In the genomic region with DNA sequence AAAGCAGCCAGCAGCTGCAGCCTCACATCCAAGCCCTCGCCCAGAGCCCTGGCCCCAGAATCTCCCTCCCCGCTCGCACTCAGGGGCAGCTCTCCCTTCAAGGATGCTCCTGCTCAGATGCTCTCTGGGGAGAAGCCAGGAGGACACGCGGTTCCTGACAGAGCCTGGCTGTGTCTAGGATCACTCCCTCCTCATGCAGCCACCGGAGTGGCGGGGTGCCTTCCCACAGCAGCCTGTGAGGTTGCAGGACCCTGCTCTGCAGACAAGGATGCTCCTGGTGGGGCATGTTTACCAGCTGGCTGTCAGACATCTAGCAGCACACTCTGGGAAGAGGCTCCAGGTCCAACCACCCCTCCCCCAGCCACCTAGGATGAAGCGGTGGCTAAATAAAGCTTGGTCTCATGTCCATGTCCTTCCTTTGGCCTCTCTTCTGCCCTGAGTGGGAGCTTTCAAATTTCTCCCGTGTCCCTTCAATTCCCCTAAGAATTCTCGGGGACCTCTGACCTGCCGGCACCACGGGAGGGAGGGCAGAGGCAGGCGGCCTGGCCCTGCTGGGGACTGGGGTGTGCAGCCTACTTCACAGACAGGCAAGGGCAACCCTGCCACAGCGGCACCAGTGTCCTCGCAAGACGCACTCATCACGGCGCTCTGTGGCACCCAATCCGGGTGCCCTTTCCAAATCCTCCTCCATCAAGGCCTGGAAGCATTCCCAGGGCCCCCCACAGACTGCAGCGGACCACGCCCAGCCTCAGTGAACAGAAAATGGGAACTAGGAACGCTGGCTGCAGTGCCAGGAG, we compare ENCODE assay signal across 1 cellular context.
TF ChIP-seq lines count a peak whose summit lies in the region.

No MANE protein-coding gene starts in this region.

TF ChIP-seq in IMR-90, 13 proteins besides CTCF, POLR2A, EP300 and RAD21:
- TF ChIP-seq SMC3 (IDR thresholded peaks at IDR 0.05; ENCODE audit: low read depth, low read length) (no peak), MXI1 (IDR thresholded peaks at IDR 0.05; ENCODE audit: borderline replicate concordance, low read depth, low read length) (no peak), FOS (IDR thresholded peaks at IDR 0.05; ENCODE audit: low read depth, low read length) (no peak), CEBPB (IDR thresholded peaks at IDR 0.05; ENCODE audit: low read depth, low read length) (no peak), MAZ (IDR thresholded peaks at IDR 0.05; ENCODE audit: borderline replicate concordance, low read depth, low read length) (no peak), RCOR1 (IDR thresholded peaks at IDR 0.05; ENCODE audit: insufficient replicate concordance, low read length) (no peak), MAFK (IDR thresholded peaks at IDR 0.05; ENCODE audit: low read depth, low read length) (no peak), RFX5 (IDR thresholded peaks at IDR 0.05; ENCODE audit: low read depth, low read length) (no peak), BHLHE40 (IDR thresholded peaks at IDR 0.05; ENCODE audit: low read depth, low read length) (no peak), NFE2L2 (IDR thresholded peaks at IDR 0.05; ENCODE audit: low read depth, low read length) (no peak), CHD1 (IDR thresholded peaks at IDR 0.05; ENCODE audit: low read depth, low read length) (no peak)
- TF ChIP-seq, protein P1, sequence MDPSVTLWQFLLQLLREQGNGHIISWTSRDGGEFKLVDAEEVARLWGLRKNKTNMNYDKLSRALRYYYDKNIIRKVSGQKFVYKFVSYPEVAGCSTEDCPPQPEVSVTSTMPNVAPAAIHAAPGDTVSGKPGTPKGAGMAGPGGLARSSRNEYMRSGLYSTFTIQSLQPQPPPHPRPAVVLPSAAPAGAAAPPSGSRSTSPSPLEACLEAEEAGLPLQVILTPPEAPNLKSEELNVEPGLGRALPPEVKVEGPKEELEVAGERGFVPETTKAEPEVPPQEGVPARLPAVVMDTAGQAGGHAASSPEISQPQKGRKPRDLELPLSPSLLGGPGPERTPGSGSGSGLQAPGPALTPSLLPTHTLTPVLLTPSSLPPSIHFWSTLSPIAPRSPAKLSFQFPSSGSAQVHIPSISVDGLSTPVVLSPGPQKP (IDR thresholded peaks at IDR 0.05; ENCODE audit: borderline replicate concordance, low read depth, low read length): no peak
- TF ChIP-seq, protein P2, sequence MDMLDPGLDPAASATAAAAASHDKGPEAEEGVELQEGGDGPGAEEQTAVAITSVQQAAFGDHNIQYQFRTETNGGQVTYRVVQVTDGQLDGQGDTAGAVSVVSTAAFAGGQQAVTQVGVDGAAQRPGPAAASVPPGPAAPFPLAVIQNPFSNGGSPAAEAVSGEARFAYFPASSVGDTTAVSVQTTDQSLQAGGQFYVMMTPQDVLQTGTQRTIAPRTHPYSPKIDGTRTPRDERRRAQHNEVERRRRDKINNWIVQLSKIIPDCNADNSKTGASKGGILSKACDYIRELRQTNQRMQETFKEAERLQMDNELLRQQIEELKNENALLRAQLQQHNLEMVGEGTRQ (IDR thresholded peaks at IDR 0.05; ENCODE audit: low read depth, low read length): no peak
